1 cellular context compared by ENCODE assay signal in the genomic region with DNA sequence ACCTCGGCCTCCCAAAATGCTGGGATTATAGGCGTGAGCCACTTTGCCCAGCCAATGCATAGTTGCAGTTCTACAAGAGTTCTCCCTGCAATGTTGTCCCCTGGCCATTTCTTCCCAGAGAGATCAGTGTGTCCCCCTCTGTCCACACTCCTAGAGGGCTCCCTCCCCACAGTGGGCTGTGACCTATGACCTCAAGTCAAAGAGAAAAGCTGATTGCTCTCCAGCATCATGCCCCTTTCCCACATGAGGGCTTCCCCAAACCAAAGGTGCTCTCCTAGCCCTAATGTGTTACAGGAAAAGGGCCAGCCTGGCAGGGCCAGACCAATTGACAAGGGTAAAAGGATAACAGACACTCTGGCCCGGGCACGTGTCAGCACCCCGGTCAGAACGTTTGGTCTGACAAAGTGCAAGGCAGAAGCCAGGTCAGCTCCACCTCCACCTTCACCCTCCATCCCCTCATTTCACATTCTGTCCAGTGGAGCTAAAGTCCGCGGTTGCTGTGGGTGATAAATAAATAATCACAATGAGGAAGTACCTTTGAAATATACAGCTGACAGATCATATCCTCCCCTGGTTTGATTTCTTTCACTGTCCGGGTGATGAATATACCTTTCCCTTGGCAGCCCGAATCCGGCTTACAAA.
TF ChIP-seq lines count a peak whose summit lies in the region.

No MANE protein-coding gene starts in this region.

TF ChIP-seq in HepG2, 621 proteins besides CTCF, POLR2A, EP300 and RAD21 (continues in another document):
- TF ChIP-seq, protein P1, sequence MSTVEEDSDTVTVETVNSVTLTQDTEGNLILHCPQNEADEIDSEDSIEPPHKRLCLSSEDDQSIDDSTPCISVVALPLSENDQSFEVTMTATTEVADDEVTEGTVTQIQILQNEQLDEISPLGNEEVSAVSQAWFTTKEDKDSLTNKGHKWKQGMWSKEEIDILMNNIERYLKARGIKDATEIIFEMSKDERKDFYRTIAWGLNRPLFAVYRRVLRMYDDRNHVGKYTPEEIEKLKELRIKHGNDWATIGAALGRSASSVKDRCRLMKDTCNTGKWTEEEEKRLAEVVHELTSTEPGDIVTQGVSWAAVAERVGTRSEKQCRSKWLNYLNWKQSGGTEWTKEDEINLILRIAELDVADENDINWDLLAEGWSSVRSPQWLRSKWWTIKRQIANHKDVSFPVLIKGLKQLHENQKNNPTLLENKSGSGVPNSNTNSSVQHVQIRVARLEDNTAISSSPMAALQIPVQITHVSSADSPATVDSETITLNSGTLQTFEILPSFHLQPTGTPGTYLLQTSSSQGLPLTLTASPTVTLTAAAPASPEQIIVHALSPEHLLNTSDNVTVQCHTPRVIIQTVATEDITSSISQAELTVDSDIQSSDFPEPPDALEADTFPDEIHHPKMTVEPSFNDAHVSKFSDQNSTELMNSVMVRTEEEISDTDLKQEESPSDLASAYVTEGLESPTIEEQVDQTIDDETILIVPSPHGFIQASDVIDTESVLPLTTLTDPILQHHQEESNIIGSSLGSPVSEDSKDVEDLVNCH (CRISPR knock-in tag; IDR thresholded peaks at IDR 0.05), result no peak
- no peak for TF ChIP-seq ZNF891 (CRISPR knock-in tag; IDR thresholded peaks at IDR 0.05)
- 0 out of 2 replicates have a peak, but pooled peaks have one; percentile 21 for TF ChIP-seq CBX2 (IDR thresholded peaks at IDR 0.05; ENCODE audit: low read depth, low read length)
- TF ChIP-seq CBX2 (CRISPR knock-in tag; IDR thresholded peaks at IDR 0.05; ENCODE audit: low read depth), result no peak
- peak; percentile 65; the same call in 1 of the 2 replicates for TF ChIP-seq FLYWCH1 (CRISPR knock-in tag; IDR thresholded peaks at IDR 0.05)
- TF ChIP-seq TARDBP (CRISPR knock-in tag; IDR thresholded peaks at IDR 0.05), result no peak
- no peak for TF ChIP-seq ZNF367 (CRISPR knock-in tag; IDR thresholded peaks at IDR 0.05; ENCODE audit: borderline replicate concordance)
- TF ChIP-seq ZNF557 (CRISPR knock-in tag; IDR thresholded peaks at IDR 0.05), result no peak
- no peak for TF ChIP-seq ZFP82 (CRISPR knock-in tag; IDR thresholded peaks at IDR 0.05; ENCODE audit: borderline replicate concordance)
- no peak for TF ChIP-seq FOXJ3 (CRISPR knock-in tag; IDR thresholded peaks at IDR 0.05; ENCODE audit: borderline replicate concordance)
- TF ChIP-seq DRAP1 (CRISPR knock-in tag; IDR thresholded peaks at IDR 0.05), result 0 out of 2 replicates have a peak, but pooled peaks have one; percentile 20
- peak; percentile 47; the same call in 1 of the 2 replicates for TF ChIP-seq TBX3 (IDR thresholded peaks at IDR 0.05; ENCODE audit: borderline replicate concordance)
- no peak for TF ChIP-seq STAT5B (CRISPR knock-in tag; IDR thresholded peaks at IDR 0.05)
- TF ChIP-seq SATB2 (CRISPR knock-in tag; IDR thresholded peaks at IDR 0.05), result no peak
- TF ChIP-seq SPEN (CRISPR knock-in tag; IDR thresholded peaks at IDR 0.05; ENCODE audit: low read depth), result no peak
- TF ChIP-seq ATF3 (CRISPR knock-in tag; IDR thresholded peaks at IDR 0.05), result no peak
- TF ChIP-seq, protein P2, sequence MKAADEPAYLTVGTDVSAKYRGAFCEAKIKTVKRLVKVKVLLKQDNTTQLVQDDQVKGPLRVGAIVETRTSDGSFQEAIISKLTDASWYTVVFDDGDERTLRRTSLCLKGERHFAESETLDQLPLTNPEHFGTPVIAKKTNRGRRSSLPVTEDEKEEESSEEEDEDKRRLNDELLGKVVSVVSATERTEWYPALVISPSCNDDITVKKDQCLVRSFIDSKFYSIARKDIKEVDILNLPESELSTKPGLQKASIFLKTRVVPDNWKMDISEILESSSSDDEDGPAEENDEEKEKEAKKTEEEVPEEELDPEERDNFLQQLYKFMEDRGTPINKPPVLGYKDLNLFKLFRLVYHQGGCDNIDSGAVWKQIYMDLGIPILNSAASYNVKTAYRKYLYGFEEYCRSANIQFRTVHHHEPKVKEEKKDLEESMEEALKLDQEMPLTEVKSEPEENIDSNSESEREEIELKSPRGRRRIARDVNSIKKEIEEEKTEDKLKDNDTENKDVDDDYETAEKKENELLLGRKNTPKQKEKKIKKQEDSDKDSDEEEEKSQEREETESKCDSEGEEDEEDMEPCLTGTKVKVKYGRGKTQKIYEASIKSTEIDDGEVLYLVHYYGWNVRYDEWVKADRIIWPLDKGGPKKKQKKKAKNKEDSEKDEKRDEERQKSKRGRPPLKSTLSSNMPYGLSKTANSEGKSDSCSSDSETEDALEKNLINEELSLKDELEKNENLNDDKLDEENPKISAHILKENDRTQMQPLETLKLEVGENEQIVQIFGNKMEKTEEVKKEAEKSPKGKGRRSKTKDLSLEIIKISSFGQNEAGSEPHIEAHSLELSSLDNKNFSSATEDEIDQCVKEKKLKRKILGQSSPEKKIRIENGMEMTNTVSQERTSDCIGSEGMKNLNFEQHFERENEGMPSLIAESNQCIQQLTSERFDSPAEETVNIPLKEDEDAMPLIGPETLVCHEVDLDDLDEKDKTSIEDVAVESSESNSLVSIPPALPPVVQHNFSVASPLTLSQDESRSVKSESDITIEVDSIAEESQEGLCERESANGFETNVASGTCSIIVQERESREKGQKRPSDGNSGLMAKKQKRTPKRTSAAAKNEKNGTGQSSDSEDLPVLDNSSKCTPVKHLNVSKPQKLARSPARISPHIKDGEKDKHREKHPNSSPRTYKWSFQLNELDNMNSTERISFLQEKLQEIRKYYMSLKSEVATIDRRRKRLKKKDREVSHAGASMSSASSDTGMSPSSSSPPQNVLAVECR (CRISPR knock-in tag; IDR thresholded peaks at IDR 0.05; ENCODE audit: borderline replicate concordance), result peak; percentile 22; the same call in 1 of the 2 replicates
- no peak for TF ChIP-seq ZFP62 (CRISPR knock-in tag; IDR thresholded peaks at IDR 0.05)
- TF ChIP-seq, protein P3, sequence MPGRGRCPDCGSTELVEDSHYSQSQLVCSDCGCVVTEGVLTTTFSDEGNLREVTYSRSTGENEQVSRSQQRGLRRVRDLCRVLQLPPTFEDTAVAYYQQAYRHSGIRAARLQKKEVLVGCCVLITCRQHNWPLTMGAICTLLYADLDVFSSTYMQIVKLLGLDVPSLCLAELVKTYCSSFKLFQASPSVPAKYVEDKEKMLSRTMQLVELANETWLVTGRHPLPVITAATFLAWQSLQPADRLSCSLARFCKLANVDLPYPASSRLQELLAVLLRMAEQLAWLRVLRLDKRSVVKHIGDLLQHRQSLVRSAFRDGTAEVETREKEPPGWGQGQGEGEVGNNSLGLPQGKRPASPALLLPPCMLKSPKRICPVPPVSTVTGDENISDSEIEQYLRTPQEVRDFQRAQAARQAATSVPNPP (CRISPR knock-in tag; IDR thresholded peaks at IDR 0.05), result no peak
- 0 out of 2 replicates have a peak, but pooled peaks have one; percentile 38 for TF ChIP-seq MIXL1 (CRISPR knock-in tag; IDR thresholded peaks at IDR 0.05)
- TF ChIP-seq ARHGAP35 (CRISPR knock-in tag; IDR thresholded peaks at IDR 0.05; ENCODE audit: borderline replicate concordance), result no peak
- 0 out of 2 replicates have a peak, but pooled peaks have one; percentile 40 for TF ChIP-seq HNF4A (CRISPR knock-in tag; IDR thresholded peaks at IDR 0.05)
- no peak for TF ChIP-seq ZNF562 (CRISPR knock-in tag; IDR thresholded peaks at IDR 0.05; ENCODE audit: borderline replicate concordance)
- no peak for TF ChIP-seq SNAI1 (CRISPR knock-in tag; IDR thresholded peaks at IDR 0.05; ENCODE audit: borderline replicate concordance)
- no peak for TF ChIP-seq ATAD3A (CRISPR knock-in tag; IDR thresholded peaks at IDR 0.05)
- no peak for TF ChIP-seq CEBPZ (IDR thresholded peaks at IDR 0.05; ENCODE audit: low read length)
- no peak for TF ChIP-seq TOPORS (CRISPR knock-in tag; IDR thresholded peaks at IDR 0.05)
- TF ChIP-seq ZNF772 (CRISPR knock-in tag; IDR thresholded peaks at IDR 0.05), result 0 out of 2 replicates have a peak, but pooled peaks have one; percentile 23
- TF ChIP-seq SRSF1 (optimal IDR thresholded peaks at IDR 0.05; ENCODE audit: low read depth, low read length), result no peak
- TF ChIP-seq, protein P4, sequence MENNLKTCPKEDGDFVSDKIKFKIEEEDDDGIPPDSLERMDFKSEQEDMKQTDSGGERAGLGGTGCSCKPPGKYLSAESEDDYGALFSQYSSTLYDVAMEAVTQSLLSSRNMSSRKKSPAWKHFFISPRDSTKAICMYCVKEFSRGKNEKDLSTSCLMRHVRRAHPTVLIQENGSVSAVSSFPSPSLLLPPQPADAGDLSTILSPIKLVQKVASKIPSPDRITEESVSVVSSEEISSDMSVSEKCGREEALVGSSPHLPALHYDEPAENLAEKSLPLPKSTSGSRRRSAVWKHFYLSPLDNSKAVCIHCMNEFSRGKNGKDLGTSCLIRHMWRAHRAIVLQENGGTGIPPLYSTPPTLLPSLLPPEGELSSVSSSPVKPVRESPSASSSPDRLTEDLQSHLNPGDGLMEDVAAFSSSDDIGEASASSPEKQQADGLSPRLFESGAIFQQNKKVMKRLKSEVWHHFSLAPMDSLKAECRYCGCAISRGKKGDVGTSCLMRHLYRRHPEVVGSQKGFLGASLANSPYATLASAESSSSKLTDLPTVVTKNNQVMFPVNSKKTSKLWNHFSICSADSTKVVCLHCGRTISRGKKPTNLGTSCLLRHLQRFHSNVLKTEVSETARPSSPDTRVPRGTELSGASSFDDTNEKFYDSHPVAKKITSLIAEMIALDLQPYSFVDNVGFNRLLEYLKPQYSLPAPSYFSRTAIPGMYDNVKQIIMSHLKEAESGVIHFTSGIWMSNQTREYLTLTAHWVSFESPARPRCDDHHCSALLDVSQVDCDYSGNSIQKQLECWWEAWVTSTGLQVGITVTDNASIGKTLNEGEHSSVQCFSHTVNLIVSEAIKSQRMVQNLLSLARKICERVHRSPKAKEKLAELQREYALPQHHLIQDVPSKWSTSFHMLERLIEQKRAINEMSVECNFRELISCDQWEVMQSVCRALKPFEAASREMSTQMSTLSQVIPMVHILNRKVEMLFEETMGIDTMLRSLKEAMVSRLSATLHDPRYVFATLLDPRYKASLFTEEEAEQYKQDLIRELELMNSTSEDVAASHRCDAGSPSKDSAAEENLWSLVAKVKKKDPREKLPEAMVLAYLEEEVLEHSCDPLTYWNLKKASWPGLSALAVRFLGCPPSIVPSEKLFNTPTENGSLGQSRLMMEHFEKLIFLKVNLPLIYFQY (CRISPR knock-in tag; IDR thresholded peaks at IDR 0.05; ENCODE audit: borderline replicate concordance), result no peak
- no peak for TF ChIP-seq GTF3A (CRISPR knock-in tag; conservative IDR thresholded peaks at IDR 0.05)
- no peak for TF ChIP-seq MIER2 (CRISPR knock-in tag; IDR thresholded peaks at IDR 0.05)
- no peak for TF ChIP-seq IKZF1 (IDR thresholded peaks at IDR 0.05)
- no peak for TF ChIP-seq FOSL2 (CRISPR knock-in tag; IDR thresholded peaks at IDR 0.05)
- no peak for TF ChIP-seq ZBTB7B (CRISPR knock-in tag; IDR thresholded peaks at IDR 0.05)
- no peak for TF ChIP-seq ZNF230 (CRISPR knock-in tag; IDR thresholded peaks at IDR 0.05)
- no peak for TF ChIP-seq ZSCAN22 (CRISPR knock-in tag; IDR thresholded peaks at IDR 0.05)
- 0 out of 2 replicates have a peak, but pooled peaks have one; percentile 23 for TF ChIP-seq UBTF (CRISPR knock-in tag; IDR thresholded peaks at IDR 0.05)
- TF ChIP-seq IRF2 (CRISPR knock-in tag; IDR thresholded peaks at IDR 0.05), result no peak
- no peak for TF ChIP-seq ZNF549 (CRISPR knock-in tag; IDR thresholded peaks at IDR 0.05)
- TF ChIP-seq, protein P5, sequence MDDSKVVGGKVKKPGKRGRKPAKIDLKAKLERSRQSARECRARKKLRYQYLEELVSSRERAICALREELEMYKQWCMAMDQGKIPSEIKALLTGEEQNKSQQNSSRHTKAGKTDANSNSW (CRISPR knock-in tag; IDR thresholded peaks at IDR 0.05; ENCODE audit: borderline replicate concordance), result no peak
- TF ChIP-seq ZNF816 (CRISPR knock-in tag; IDR thresholded peaks at IDR 0.05; ENCODE audit: borderline replicate concordance), result no peak
- TF ChIP-seq SMAD3 (CRISPR knock-in tag; IDR thresholded peaks at IDR 0.05), result no peak
- TF ChIP-seq KDM6A (CRISPR knock-in tag; IDR thresholded peaks at IDR 0.05; ENCODE audit: low read depth), result peak; percentile 40; the same call in 1 of the 2 replicates
- TF ChIP-seq MXD4 (CRISPR knock-in tag; IDR thresholded peaks at IDR 0.05), result 0 out of 2 replicates have a peak, but pooled peaks have one; percentile 36
